In the genomic region with DNA sequence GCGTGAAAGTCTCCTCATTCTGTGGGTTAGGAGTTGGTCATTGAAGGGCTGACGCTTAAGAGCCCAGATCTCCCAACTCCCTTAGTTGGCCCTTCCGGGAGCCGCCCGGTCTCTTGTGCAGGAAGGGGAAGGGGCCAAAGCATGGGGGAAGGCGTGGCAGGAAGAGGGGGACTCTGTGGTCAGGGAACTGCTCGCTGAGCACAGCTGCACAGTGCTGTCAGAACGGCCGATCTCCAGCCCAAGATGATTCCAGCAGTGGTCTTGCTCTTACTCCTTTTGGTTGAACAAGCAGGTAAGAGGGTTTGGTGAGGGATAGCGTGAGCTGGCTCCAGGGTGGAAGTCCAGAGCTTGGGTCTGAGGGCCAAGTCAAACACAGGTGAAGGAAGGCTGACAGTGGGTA, we compare ENCODE assay signal across 1 cellular context.
TF ChIP-seq lines count a peak whose summit lies in the region.

A gene (plus strand): TSS at position 217 of the 400 bp plus-strand sequence. CDS start 27 bp downstream, at position 244.

TF ChIP-seq in SK-N-SH, 30 proteins besides CTCF, POLR2A, EP300 and RAD21 (continued from another document):
- TF ChIP-seq, protein P1, sequence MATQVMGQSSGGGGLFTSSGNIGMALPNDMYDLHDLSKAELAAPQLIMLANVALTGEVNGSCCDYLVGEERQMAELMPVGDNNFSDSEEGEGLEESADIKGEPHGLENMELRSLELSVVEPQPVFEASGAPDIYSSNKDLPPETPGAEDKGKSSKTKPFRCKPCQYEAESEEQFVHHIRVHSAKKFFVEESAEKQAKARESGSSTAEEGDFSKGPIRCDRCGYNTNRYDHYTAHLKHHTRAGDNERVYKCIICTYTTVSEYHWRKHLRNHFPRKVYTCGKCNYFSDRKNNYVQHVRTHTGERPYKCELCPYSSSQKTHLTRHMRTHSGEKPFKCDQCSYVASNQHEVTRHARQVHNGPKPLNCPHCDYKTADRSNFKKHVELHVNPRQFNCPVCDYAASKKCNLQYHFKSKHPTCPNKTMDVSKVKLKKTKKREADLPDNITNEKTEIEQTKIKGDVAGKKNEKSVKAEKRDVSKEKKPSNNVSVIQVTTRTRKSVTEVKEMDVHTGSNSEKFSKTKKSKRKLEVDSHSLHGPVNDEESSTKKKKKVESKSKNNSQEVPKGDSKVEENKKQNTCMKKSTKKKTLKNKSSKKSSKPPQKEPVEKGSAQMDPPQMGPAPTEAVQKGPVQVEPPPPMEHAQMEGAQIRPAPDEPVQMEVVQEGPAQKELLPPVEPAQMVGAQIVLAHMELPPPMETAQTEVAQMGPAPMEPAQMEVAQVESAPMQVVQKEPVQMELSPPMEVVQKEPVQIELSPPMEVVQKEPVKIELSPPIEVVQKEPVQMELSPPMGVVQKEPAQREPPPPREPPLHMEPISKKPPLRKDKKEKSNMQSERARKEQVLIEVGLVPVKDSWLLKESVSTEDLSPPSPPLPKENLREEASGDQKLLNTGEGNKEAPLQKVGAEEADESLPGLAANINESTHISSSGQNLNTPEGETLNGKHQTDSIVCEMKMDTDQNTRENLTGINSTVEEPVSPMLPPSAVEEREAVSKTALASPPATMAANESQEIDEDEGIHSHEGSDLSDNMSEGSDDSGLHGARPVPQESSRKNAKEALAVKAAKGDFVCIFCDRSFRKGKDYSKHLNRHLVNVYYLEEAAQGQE (IDR thresholded peaks at IDR 0.05; ENCODE audit: low read depth, low read length), result no peak
- TF ChIP-seq RXRA (IDR thresholded peaks at IDR 0.05; ENCODE audit: borderline replicate concordance, low read depth) (no peak), POLR2AphosphoS5 (IDR thresholded peaks at IDR 0.05; ENCODE audit: low read depth, low read length) (no peak; the same call in 1 of the 2 replicates), JUND (IDR thresholded peaks at IDR 0.05) (no peak), TCF12 (IDR thresholded peaks at IDR 0.05) (no peak), GABPA (IDR thresholded peaks at IDR 0.05; ENCODE audit: low read depth) (no peak), TEAD4 (IDR thresholded peaks at IDR 0.05; ENCODE audit: borderline replicate concordance, insufficient read depth) (no peak), NRF1 (IDR thresholded peaks at IDR 0.05; ENCODE audit: low read depth, low read length) (no peak), YY1 (IDR thresholded peaks at IDR 0.05; ENCODE audit: low read depth) (no peak)
- TF ChIP-seq, protein P2, sequence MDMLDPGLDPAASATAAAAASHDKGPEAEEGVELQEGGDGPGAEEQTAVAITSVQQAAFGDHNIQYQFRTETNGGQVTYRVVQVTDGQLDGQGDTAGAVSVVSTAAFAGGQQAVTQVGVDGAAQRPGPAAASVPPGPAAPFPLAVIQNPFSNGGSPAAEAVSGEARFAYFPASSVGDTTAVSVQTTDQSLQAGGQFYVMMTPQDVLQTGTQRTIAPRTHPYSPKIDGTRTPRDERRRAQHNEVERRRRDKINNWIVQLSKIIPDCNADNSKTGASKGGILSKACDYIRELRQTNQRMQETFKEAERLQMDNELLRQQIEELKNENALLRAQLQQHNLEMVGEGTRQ (IDR thresholded peaks at IDR 0.05; ENCODE audit: borderline replicate concordance, low read depth, low read length), result no peak
- TF ChIP-seq, protein P3, sequence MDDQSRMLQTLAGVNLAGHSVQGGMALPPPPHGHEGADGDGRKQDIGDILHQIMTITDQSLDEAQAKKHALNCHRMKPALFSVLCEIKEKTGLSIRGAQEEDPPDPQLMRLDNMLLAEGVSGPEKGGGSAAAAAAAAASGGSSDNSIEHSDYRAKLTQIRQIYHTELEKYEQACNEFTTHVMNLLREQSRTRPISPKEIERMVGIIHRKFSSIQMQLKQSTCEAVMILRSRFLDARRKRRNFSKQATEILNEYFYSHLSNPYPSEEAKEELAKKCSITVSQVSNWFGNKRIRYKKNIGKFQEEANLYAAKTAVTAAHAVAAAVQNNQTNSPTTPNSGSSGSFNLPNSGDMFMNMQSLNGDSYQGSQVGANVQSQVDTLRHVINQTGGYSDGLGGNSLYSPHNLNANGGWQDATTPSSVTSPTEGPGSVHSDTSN (IDR thresholded peaks at IDR 0.05), result no peak
